ENCODE assay signal across 8 cellular contexts in the genomic region with DNA sequence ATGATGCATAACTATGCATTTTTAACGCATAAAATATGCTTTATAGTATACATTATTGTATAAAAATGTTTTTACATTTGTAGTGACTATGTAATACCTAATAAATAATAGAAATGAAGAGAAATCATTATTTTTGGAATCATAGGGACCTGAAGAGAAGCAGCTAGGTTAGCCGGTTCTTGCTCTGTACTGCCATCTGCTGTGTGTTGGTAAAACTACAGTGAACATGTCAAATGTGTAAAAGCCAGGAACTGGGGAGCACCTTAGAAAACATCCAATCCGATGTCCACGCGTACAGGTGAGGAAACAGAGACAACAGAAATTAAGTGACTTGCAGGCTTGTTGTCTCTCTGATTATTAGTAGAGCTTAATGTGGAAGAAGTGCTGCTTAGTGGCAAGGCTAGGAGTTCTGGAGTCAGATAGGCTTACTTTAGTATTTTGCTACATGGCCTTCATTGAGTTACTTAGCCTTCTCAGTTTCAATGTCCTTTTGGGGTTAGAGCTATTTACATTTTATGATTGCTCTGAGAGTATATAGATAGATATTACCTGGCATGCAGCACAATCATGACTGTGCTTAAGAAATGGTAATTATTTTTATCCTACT.
DNase-seq lines count a peak whose midpoint lies in the region; ATAC-seq, FAIRE-seq and TF ChIP-seq lines count a peak whose summit lies in the region.

No MANE protein-coding gene starts in this region.

- TF ChIP-seq CTCF in AG10803 (conservative IDR thresholded peaks at IDR 0.05; ENCODE audit: low read length) = peak; percentile 85
- TF ChIP-seq CTCF in gastroesophageal sphincter (IDR thresholded peaks at IDR 0.05) = peak in 3 of 4 experiments; percentile 38 to 67 (median 39)

- H3K27me3 ChIP-seq in gastroesophageal sphincter = no peaks in the 10 kb centered on the region

- no peak overlapping the region for H3K4me3 ChIP-seq in AG10803 (ENCODE audit: low read length)
- H3K4me3 ChIP-seq in gastroesophageal sphincter = no peak overlapping the region

- TF ChIP-seq POLR2A in GM12892 (IDR thresholded peaks at IDR 0.05; ENCODE audit: low read depth, low read length) = no peak
- no peak for TF ChIP-seq POLR2A in gastroesophageal sphincter (IDR thresholded peaks at IDR 0.05)

- DNase-seq in AG10803 (ENCODE audit: low read depth) (peak; percentile 52), GM12892 (ENCODE audit: insufficient read length) (no peak), NCI-H2196 (lab: John Stamatoyannopoulos, UW; ENCODE audit: unreplicated experiment) (peak; percentile 80), retina (peak; percentile 13), ecto neural progenitor cell (ENCODE audit: low spot score) (no peak)
- DNase-seq in activated CD4-positive, alpha-beta T cell treated with anti-CD3 and anti-CD28 coated beads, Interleukin-2, amount 50 U/mL, for 48 hours = peak; percentile 14 to 35

- H3K36me3 ChIP-seq in gastroesophageal sphincter = no peaks in the 10 kb centered on the region

- no peak for TF ChIP-seq EP300 in gastroesophageal sphincter (IDR thresholded peaks at IDR 0.05)

- WGBS in gastroesophageal sphincter (ENCODE audit: low coverage in 1 of 2), 2 donors = 11 to 17% methylated on average over 5 of the region's 5 CpGs

- no peaks in the 10 kb centered on the region for H3K4me1 ChIP-seq in gastroesophageal sphincter

- no peak overlapping the region for H3K27ac ChIP-seq in gastroesophageal sphincter

- peaks cover 0 to 6% (median 0%) of the 10 kb centered on the region in 3 donors for H3K9me3 ChIP-seq in gastroesophageal sphincter

- peak; percentile 48 for FAIRE-seq in GM12892 (lab: Jason Lieb, UNC)

- ATAC-seq in HG02943 (IDR thresholded peaks at IDR 0.05; ENCODE audit: low read depth, unreplicated experiment) = peak; percentile 69
- ATAC-seq in gastroesophageal sphincter = no peak

Comparison
In these comparisons a context has a peak if more than half of its experiments do, and no peak if none do; other contexts are left out.
1. DNase-seq: peak in AG10803 (single experiment), NCI-H2196 (single experiment), activated CD4-positive, alpha-beta T cell treated with anti-CD3 and anti-CD28 coated beads, Interleukin-2, amount 50 U/mL, for 48 hours (2 of 2) and retina (single experiment); none in GM12892 (single experiment) and ecto neural progenitor cell (single experiment).